ENCODE assay signal across 8 cellular contexts in the genomic region with DNA sequence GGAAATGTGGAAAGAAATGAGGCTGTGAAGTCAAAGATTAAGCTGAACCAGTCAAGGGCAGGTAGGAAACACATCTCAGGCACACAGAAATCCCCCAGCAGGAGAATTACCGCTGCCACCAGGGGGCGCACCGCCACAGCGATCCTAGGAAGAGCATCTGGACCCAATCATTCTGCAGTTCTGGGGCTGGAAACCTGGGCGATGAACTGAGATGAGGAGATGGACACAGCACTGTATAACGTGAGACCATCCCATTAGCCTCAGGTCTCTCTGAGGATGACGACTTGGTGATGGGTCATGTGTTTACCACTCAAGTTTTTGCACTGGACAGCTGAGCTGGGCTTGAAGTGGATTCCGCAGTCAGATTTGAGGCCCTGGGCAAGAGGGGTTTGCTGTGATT. TPM values are rescaled to one million over a fixed set of nuclear protein-coding genes. Genes with fewer than 3 reads are reported as not detected.
DNase-seq lines count a peak whose midpoint lies in the region; ATAC-seq and TF ChIP-seq lines count a peak whose summit lies in the region.

No MANE protein-coding gene starts in this region.

- H3K9me3 ChIP-seq in thyroid gland = no peaks in the 10 kb centered on the region

- ATAC-seq in HG02571 (IDR thresholded peaks at IDR 0.05; ENCODE audit: unreplicated experiment) = no peak

- WGBS in thyroid gland, 2 donors = 14 to 21% methylated on average over 8 of the region's 8 CpGs

- no peak overlapping the region for H3K4me3 ChIP-seq in thyroid gland (replicated peaks in 1 of 3)

- no peaks in the 10 kb centered on the region for H3K4me1 Mint-ChIP-seq in HFFc6 (ENCODE audit: low read depth)

- H3K36me3 Mint-ChIP-seq in HFFc6 (ENCODE audit: low read depth) = no peaks in the 10 kb centered on the region

- intact Hi-C loops in thyroid gland (cut with DNase I) = loop anchor here (2.0 kb wide), 1 partner anchor 379 kb away; no protein-coding TSS in a partner anchor

- no peaks in the 10 kb centered on the region for H3K9me3 Mint-ChIP-seq in HFFc6

- H3K36me3 ChIP-seq in thyroid gland = no peaks in the 10 kb centered on the region

- no peak for TF ChIP-seq POLR2A in thyroid gland (IDR thresholded peaks at IDR 0.05)

- TF ChIP-seq CTCF in HFFc6 (IDR thresholded peaks at IDR 0.05) (peak; percentile 96), thyroid gland (IDR thresholded peaks at IDR 0.05) (peak; percentile 76 to 91 (median 86))

- H3K27me3 Mint-ChIP-seq in HFFc6 (ENCODE audit: insufficient read depth) = peaks cover under 1% of the 10 kb centered on the region

- H3K27me3 ChIP-seq in thyroid gland = no peaks in the 10 kb centered on the region

- DNase-seq in DMS153 (lab: John Stamatoyannopoulos, UW) (peak; percentile 6), HFFc6 (peak; percentile 21), NCI-H774 (lab: John Stamatoyannopoulos, UW) (peak; percentile 37), fibroblast of the conjunctiva (ENCODE audit: low read depth) (peak; percentile 23), occipital lobe (lab: John Stamatoyannopoulos, UW) (peak; percentile 12), thyroid gland (peak; percentile 77 to 83)
- peak; percentile 11 for DNase-seq in activated CD8-positive, alpha-beta memory T cell treated with anti-CD3 and anti-CD28 coated beads, Interleukin-2, amount 50 U/mL, for 1 hour (ENCODE audit: extremely low read depth)

- no peak overlapping the region for H3K4me3 Mint-ChIP-seq in HFFc6

- no peak overlapping the region for H3K27ac Mint-ChIP-seq in HFFc6

- peaks cover 2 to 9% of the 10 kb centered on the region in 2 donors for H3K4me1 ChIP-seq in thyroid gland

- H3K27ac ChIP-seq in thyroid gland = no peak overlapping the region

RNA-seq across cellular contexts. Expression of gene SLC24A3, which starts 6.4 kb away (rescaled TPM):
- total RNA-seq in HFFc6 (2021; fragmentation: NEBNext Ultra II Directional; extraction: Animal tissue kit (Norgen Biotek cat#: 25700)) = not detected
- total RNA-seq in occipital lobe (17.8 TPM), thyroid gland (1 to 10 TPM; 4.0 to 8.1 (median 6.3) TPM)

Comparison
In these comparisons a context has a peak if more than half of its experiments do, and no peak if none do; other contexts are left out.
1. DNase-seq: peak in every context shown above with its lines; median percentile 80 in thyroid gland; 37 in NCI-H774; 23 in fibroblast of the conjunctiva; 21 in HFFc6; 12 in occipital lobe; 11 in activated CD8-positive, alpha-beta memory T cell treated with anti-CD3 and anti-CD28 coated beads, Interleukin-2, amount 50 U/mL, for 1 hour; 6 in DMS153.
2. RNA of gene SLC24A3, which starts 6.4 kb away (total RNA-seq): 17.8 TPM in occipital lobe (single experiment) and 4.0 to 8.1 TPM in thyroid gland; not detected in HFFc6; every median in the first group is over 4 times any median in the second.